7 cellular contexts compared by ENCODE assay signal in genomic region chr16:22424161-22424937, GRCh38. TPM values are rescaled to one million over a fixed set of nuclear protein-coding genes. Genes with fewer than 3 reads are reported as not detected.
DNase-seq lines count a peak whose midpoint lies in the region; ATAC-seq and TF ChIP-seq lines count a peak whose summit lies in the region.

No MANE protein-coding gene starts in this region.

- dilution Hi-C loops in IMR-90 (cut with HindIII; ENCODE audit: low sequenced_read_pairs, unreplicated experiment), result no loop called here

- peak overlapping the region; percentile 64 for H3K9ac ChIP-seq in IMR-90 (ENCODE audit: low read depth, low read length)

- H3K36me3 ChIP-seq in IMR-90 (ENCODE audit: control insufficient read depth, insufficient read depth, low read length) (peaks cover 31% of the 10 kb centered on the region), thoracic aorta (peaks cover 25% of the 10 kb centered on the region)

- BruUV-seq in IMR-90 (replicated peaks; lab: Mats Ljungman, UMichigan), result no TSS peak

- H3K4me3 ChIP-seq in IMR-90 (ENCODE audit: insufficient read depth, low read depth, low read length) (no peak overlapping the region), coronary artery (peak overlapping the region; percentile 41), thoracic aorta (peak overlapping the region; percentile 62)

- H3K56ac ChIP-seq in IMR-90 (ENCODE audit: extremely low read depth, insufficient read depth, low read length), result no peak overlapping the region

- intact Hi-C loops in IMR-90 (cut with micrococcal nuclease), result no loop called here

- in situ Hi-C loops in IMR-90 (cut with MboI; ENCODE audit: low sequenced_read_pairs), result no loop called here

- H3K27ac ChIP-seq in IMR-90 (ENCODE audit: insufficient read depth, low read length) (peak overlapping the region; percentile 39; the same call in 1 of the 2 replicates), coronary artery (peak overlapping the region; percentile 62 to 88), thoracic aorta (peak overlapping the region; percentile 81 to 92)

- CTCF ChIA-PET in IMR-90 (lab: Yijun Ruan, JAX), result no interaction called here

- no peak for TF ChIP-seq RAD21 in IMR-90 (IDR thresholded peaks at IDR 0.05; ENCODE audit: low read length)

- peak overlapping the region; percentile 25; the same call in 1 of the 2 replicates for H3K14ac ChIP-seq in IMR-90 (replicated peaks; ENCODE audit: low read depth, low read length)

- H3K23ac ChIP-seq in IMR-90 (ENCODE audit: low read depth, low read length), result 0 out of 2 replicates have a peak overlapping the region, but pooled peaks have one; percentile 38

- no peak overlapping the region for H2BK15ac ChIP-seq in IMR-90 (ENCODE audit: low read depth, low read length)

- H4K8ac ChIP-seq in IMR-90 (ENCODE audit: low read depth in 2 of 2, low read length in 2 of 2), result peak overlapping the region in 1 of 2 experiments; percentile 79; a peak in 2 of 4 replicates

- H3K4me1 ChIP-seq in IMR-90 (ENCODE audit: control insufficient read depth, insufficient read depth, low read length) (peaks cover 13% of the 10 kb centered on the region), thoracic aorta (ENCODE audit: control insufficient read depth in 1 of 2, low read depth in 2 of 2) (peaks cover 0 to 21% of the 10 kb centered on the region in 2 donors)

- TF ChIP-seq CTCF in IMR-90 (conservative IDR thresholded peaks at IDR 0.05; ENCODE audit: low read depth, low read length), result no peak
- TF ChIP-seq CTCF in coronary artery (IDR thresholded peaks at IDR 0.05), result no peak
- no peak for TF ChIP-seq CTCF in thoracic aorta (IDR thresholded peaks at IDR 0.05)

- H3K4ac ChIP-seq in IMR-90 (ENCODE audit: low read depth, low read length), result peak overlapping the region; percentile 22; the same call in 1 of the 2 replicates

- peak overlapping the region; percentile 57 for H2BK120ac ChIP-seq in IMR-90 (ENCODE audit: low read depth, low read length)

- H3K27me3 ChIP-seq in IMR-90 (ENCODE audit: control insufficient read depth, insufficient read depth, low read length), result no peaks in the 10 kb centered on the region
- no peaks in the 10 kb centered on the region for H3K27me3 ChIP-seq in thoracic aorta (replicated peaks; ENCODE audit: insufficient read depth)

- POLR2A ChIA-PET in IMR-90 (lab: Charles Lee; ENCODE audit: unreplicated experiment), result no interaction called here

- peak overlapping the region; percentile 70 for H3K4me2 ChIP-seq in IMR-90 (ENCODE audit: low read depth, low read length)

- peaks cover 4 to 6% of the 10 kb centered on the region in 2 experiments; a peak in 2 of 4 replicates for H3K79me1 ChIP-seq in IMR-90 (ENCODE audit: low read depth in 1 of 2, low read length in 2 of 2)

- H3K9me3 ChIP-seq in IMR-90 (ENCODE audit: control insufficient read depth, insufficient read depth, low read length) (no peaks in the 10 kb centered on the region), thoracic aorta (no peaks in the 10 kb centered on the region)

- H2BK5ac ChIP-seq in IMR-90 (ENCODE audit: low read depth, low read length, poor library complexity, severe bottlenecking), result no peak overlapping the region

- peaks cover 4% of the 10 kb centered on the region for H3K9me1 ChIP-seq in IMR-90 (ENCODE audit: insufficient read depth, low read length)

- TF ChIP-seq POLR2A in IMR-90 (IDR thresholded peaks at IDR 0.05; ENCODE audit: low read depth, low read length), result no peak

- WGBS in IMR-90 (ENCODE audit: extremely low coverage in 2 of 2, insufficient read length in 1 of 2), 2 experiments, result 50% methylated on average over 8 of the region's 22 CpGs; no CpG with 5 or more reads in 1 of the 2 experiments

- H2AK9ac ChIP-seq in IMR-90 (replicated peaks; ENCODE audit: low read depth, low read length, poor library complexity), result peak overlapping the region; percentile 57

- H2AFZ ChIP-seq in IMR-90 (replicated peaks; ENCODE audit: low read length, poor library complexity), result peak overlapping the region; percentile 77

- peak overlapping the region; percentile 0 for H2AK5ac ChIP-seq in IMR-90 (ENCODE audit: low read depth, low read length)

- H4K5ac ChIP-seq in IMR-90 (ENCODE audit: low read depth, low read length), result peak overlapping the region; percentile 84

- H2BK20ac ChIP-seq in IMR-90 (ENCODE audit: low read depth, low read length), result peak overlapping the region; percentile 0; the same call in 1 of the 2 replicates

- ATAC-seq in IMR-90 (ENCODE audit: low read depth) (peak; percentile 65), thoracic aorta (ENCODE audit: insufficient number of reproducible peaks, low FRiP score, low read depth) (peak; percentile 93)

- DNase-seq in IMR-90 (no peak), coronary artery (ENCODE audit: low spot score) (peak; percentile 85), lung microvascular endothelial cell (ENCODE audit: low read depth in 2 of 2) (peak; percentile 10 to 48), thoracic aorta (ENCODE audit: low spot score) (peak; percentile 25), NCI-H1092 treated with DMSO at 0.1 percent for 48 hours (lab: John Stamatoyannopoulos, UW) (no peak), T1000 (lab: John Stamatoyannopoulos, UW) (no peak)
- DNase-seq in stimulated activated CD4-positive, alpha-beta T cell treated with anti-CD3 and anti-CD28 coated beads, Interleukin-2, amount 100 ng/mL, for 48 hours, result no peak

- H3K18ac ChIP-seq in IMR-90 (ENCODE audit: low read depth, low read length), result peak overlapping the region; percentile 36

- no peaks in the 10 kb centered on the region for H4K20me1 ChIP-seq in IMR-90 (ENCODE audit: insufficient read depth, low read length)

- H4K91ac ChIP-seq in IMR-90 (ENCODE audit: insufficient read depth, low read depth, low read length), result peak overlapping the region; percentile 44; the same call in 1 of the 2 replicates

TF ChIP-seq in IMR-90, 13 proteins besides CTCF, POLR2A, EP300 and RAD21:
- TF ChIP-seq RCOR1 (IDR thresholded peaks at IDR 0.05; ENCODE audit: insufficient replicate concordance, low read length) (no peak), RFX5 (IDR thresholded peaks at IDR 0.05; ENCODE audit: low read depth, low read length) (no peak)
- TF ChIP-seq, protein P1, sequence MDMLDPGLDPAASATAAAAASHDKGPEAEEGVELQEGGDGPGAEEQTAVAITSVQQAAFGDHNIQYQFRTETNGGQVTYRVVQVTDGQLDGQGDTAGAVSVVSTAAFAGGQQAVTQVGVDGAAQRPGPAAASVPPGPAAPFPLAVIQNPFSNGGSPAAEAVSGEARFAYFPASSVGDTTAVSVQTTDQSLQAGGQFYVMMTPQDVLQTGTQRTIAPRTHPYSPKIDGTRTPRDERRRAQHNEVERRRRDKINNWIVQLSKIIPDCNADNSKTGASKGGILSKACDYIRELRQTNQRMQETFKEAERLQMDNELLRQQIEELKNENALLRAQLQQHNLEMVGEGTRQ (IDR thresholded peaks at IDR 0.05; ENCODE audit: low read depth, low read length), result no peak

RNA-seq across cellular contexts. Expression of gene CDR2, which starts 49.9 kb away (rescaled TPM):
- total RNA-seq in IMR-90 (2012; rRNA removed), result 44.2 and 48.4 TPM in 2 replicates
- 33.1 and 37.7 TPM in 2 replicates for polyA plus RNA-seq in IMR-90 (2012; rRNA removed)
- polyA plus RNA-seq in IMR-90 (2012; cell fraction: cytosol; rRNA removed), result 22.5 and 26.0 TPM in 2 replicates
- 15.0 and 38.4 TPM in 2 replicates for polyA plus RNA-seq in IMR-90 (2012; cell fraction: nucleus; rRNA removed; ENCODE audit: low replicate concordance)
- total RNA-seq in lung microvascular endothelial cell, result 23.1 and 29.4 TPM in 2 replicates
- 10 to 100 TPM; 41.2 to 55.0 TPM for total RNA-seq in thoracic aorta

Comparison
In these comparisons a context has a peak if more than half of its experiments do, and no peak if none do; other contexts are left out.
1. DNase-seq: peak in coronary artery (single experiment), lung microvascular endothelial cell (2 of 2) and thoracic aorta (single experiment); none in IMR-90 (single experiment), NCI-H1092 treated with DMSO at 0.1 percent for 48 hours (single experiment), T1000 (single experiment) and stimulated activated CD4-positive, alpha-beta T cell treated with anti-CD3 and anti-CD28 coated beads, Interleukin-2, amount 100 ng/mL, for 48 hours (0 of 2).
2. Peak in every context shown above with its lines, with median percentiles within 50 percentile points of each other: H3K27ac ChIP-seq.